8 cellular contexts compared by ENCODE assay signal in the genomic region with DNA sequence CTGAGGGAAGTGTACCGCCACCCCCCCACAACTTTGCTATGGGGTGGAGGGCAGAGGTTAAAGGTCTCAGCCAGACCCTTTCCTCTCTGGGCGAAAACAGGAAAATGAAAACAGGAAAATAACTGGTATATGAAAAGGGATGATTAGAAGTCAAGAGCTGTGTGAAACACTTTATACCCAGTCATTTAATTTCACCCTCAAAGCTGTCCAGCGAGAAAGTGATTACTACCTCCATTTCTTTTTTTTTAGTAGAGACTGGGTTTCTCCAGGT. TPM values are rescaled to one million over a fixed set of nuclear protein-coding genes. Genes with fewer than 3 reads are reported as not detected.
DNase-seq lines count a peak whose midpoint lies in the region; ATAC-seq lines count a peak whose summit lies in the region.

No MANE protein-coding gene starts in this region.

- no peak for DNase-seq in activated T-cell treated with anti-CD3 and anti-CD28 coated beads, Interleukin-2, amount 50 U/mL, for 4 hours
- no peak for DNase-seq in activated T-cell treated with anti-CD3 and anti-CD28 coated beads, Interleukin-2, amount 50 U/mL, for 1 hour
- DNase-seq in activated T-helper 2 cell treated with anti-CD3 and anti-CD28 coated beads, Interferon-gamma antibody, Interleukin-2, Interleukin-4, amounts not matched to agents 10 μg/mL and 5 μg/mL and 100 μg/mL, durations not matched to agents 14 hours and 24 hours and 36 hours (ENCODE audit: low spot score) = no peak
- no peak for DNase-seq in memory B cell (ENCODE audit: low spot score in 2 of 2)

- intact Hi-C loops in activated T-helper 2 cell treated with anti-CD3 and anti-CD28 coated beads, Interferon-gamma antibody, Interleukin-2, Interleukin-4, amounts not matched to agents 10 μg/mL and 5 μg/mL and 100 μg/mL, durations not matched to agents 14 hours and 24 hours and 36 hours (cut with micrococcal nuclease) = no loop called here

- H3K4me1 Mint-ChIP-seq in activated T-cell treated with anti-CD3 and anti-CD28 coated beads, Interleukin-2, amount 50 U/mL, for 4 hours (ENCODE audit: low read depth) = peaks cover 31% of the 10 kb centered on the region
- peaks cover 20% of the 10 kb centered on the region for H3K4me1 Mint-ChIP-seq in activated T-helper 2 cell treated with anti-CD3 and anti-CD28 coated beads, Interferon-gamma antibody, Interleukin-2, Interleukin-4, amounts not matched to agents 10 μg/mL and 5 μg/mL and 100 μg/mL, durations not matched to agents 14 hours and 24 hours and 36 hours (ENCODE audit: low read depth)
- peaks cover 16% of the 10 kb centered on the region for H3K4me1 Mint-ChIP-seq in memory B cell

- H3K36me3 Mint-ChIP-seq in activated T-cell treated with anti-CD3 and anti-CD28 coated beads, Interleukin-2, amount 50 U/mL, for 4 hours (ENCODE audit: insufficient read depth) = peaks cover 10% of the 10 kb centered on the region
- peaks cover 37% of the 10 kb centered on the region for H3K36me3 Mint-ChIP-seq in activated T-helper 2 cell treated with anti-CD3 and anti-CD28 coated beads, Interferon-gamma antibody, Interleukin-2, Interleukin-4, amounts not matched to agents 10 μg/mL and 5 μg/mL and 100 μg/mL, durations not matched to agents 14 hours and 24 hours and 36 hours (ENCODE audit: low read depth)
- peaks cover 10% of the 10 kb centered on the region for H3K36me3 Mint-ChIP-seq in memory B cell

- no peaks in the 10 kb centered on the region for H3K27me3 Mint-ChIP-seq in activated T-cell treated with anti-CD3 and anti-CD28 coated beads, Interleukin-2, amount 50 U/mL, for 4 hours (ENCODE audit: low read depth)
- no peaks in the 10 kb centered on the region for H3K27me3 Mint-ChIP-seq in activated T-helper 2 cell treated with anti-CD3 and anti-CD28 coated beads, Interferon-gamma antibody, Interleukin-2, Interleukin-4, amounts not matched to agents 10 μg/mL and 5 μg/mL and 100 μg/mL, durations not matched to agents 14 hours and 24 hours and 36 hours (ENCODE audit: low read depth)
- H3K27me3 Mint-ChIP-seq in memory B cell = no peaks in the 10 kb centered on the region

- H3K9me3 Mint-ChIP-seq in activated T-cell treated with anti-CD3 and anti-CD28 coated beads, Interleukin-2, amount 50 U/mL, for 4 hours = no peaks in the 10 kb centered on the region
- no peaks in the 10 kb centered on the region for H3K9me3 Mint-ChIP-seq in activated T-helper 2 cell treated with anti-CD3 and anti-CD28 coated beads, Interferon-gamma antibody, Interleukin-2, Interleukin-4, amounts not matched to agents 10 μg/mL and 5 μg/mL and 100 μg/mL, durations not matched to agents 14 hours and 24 hours and 36 hours
- H3K9me3 Mint-ChIP-seq in memory B cell = no peaks in the 10 kb centered on the region

- H3K4me3 Mint-ChIP-seq in activated T-cell treated with anti-CD3 and anti-CD28 coated beads, Interleukin-2, amount 50 U/mL, for 4 hours = peak overlapping the region; percentile 49
- peak overlapping the region; percentile 48 for H3K4me3 Mint-ChIP-seq in activated T-helper 2 cell treated with anti-CD3 and anti-CD28 coated beads, Interferon-gamma antibody, Interleukin-2, Interleukin-4, amounts not matched to agents 10 μg/mL and 5 μg/mL and 100 μg/mL, durations not matched to agents 14 hours and 24 hours and 36 hours (ENCODE audit: low read depth)
- H3K4me3 Mint-ChIP-seq in memory B cell = peak overlapping the region; percentile 91

- peak overlapping the region; percentile 58 for H3K27ac ChIP-seq in temporal lobe (ENCODE audit: low read depth, low read length)

- no peak for ATAC-seq in activated T-cell treated with anti-CD3 and anti-CD28 coated beads, Interleukin-2, amount 50 U/mL, for 4 hours
- no peak for ATAC-seq in memory B cell (ENCODE audit: low read depth)
- no peak for ATAC-seq in GM21360 (IDR thresholded peaks at IDR 0.05; ENCODE audit: unreplicated experiment)
- no peak for ATAC-seq in HG02970 (IDR thresholded peaks at IDR 0.05; ENCODE audit: low FRiP score, unreplicated experiment)
- ATAC-seq in GM19397 (IDR thresholded peaks at IDR 0.05; ENCODE audit: unreplicated experiment) = no peak

- H3K27ac Mint-ChIP-seq in activated T-helper 2 cell treated with anti-CD3 and anti-CD28 coated beads, Interferon-gamma antibody, Interleukin-2, Interleukin-4, amounts not matched to agents 10 μg/mL and 5 μg/mL and 100 μg/mL, durations not matched to agents 14 hours and 24 hours and 36 hours = peak overlapping the region; percentile 52
- H3K27ac Mint-ChIP-seq in memory B cell = peak overlapping the region; percentile 85

RNA-seq across cellular contexts. Expression of a gene that starts 0.6 kb away (rescaled TPM):
- total RNA-seq in activated T-cell treated with anti-CD3 and anti-CD28 coated beads, Interleukin-2, amount 50 U/mL, for 4 hours = 10 to 100 TPM; 17.0 to 33.7 (median 26.2) TPM
- total RNA-seq in activated T-helper 2 cell treated with anti-CD3 and anti-CD28 coated beads, Interferon-gamma antibody, Interleukin-2, Interleukin-4, amounts not matched to agents 10 μg/mL and 5 μg/mL and 100 μg/mL, durations not matched to agents 14 hours and 24 hours and 36 hours = 23.0 and 25.3 TPM in 2 replicates
- 1.5 TPM for total RNA-seq in temporal lobe

RNA-seq across cellular contexts. Expression of a gene that starts 21.9 kb away (rescaled TPM):
- 10 to 100 TPM; 29.3 to 36.8 (median 33.7) TPM for total RNA-seq in activated T-cell treated with anti-CD3 and anti-CD28 coated beads, Interleukin-2, amount 50 U/mL, for 4 hours
- 64.6 and 65.5 TPM in 2 replicates for total RNA-seq in activated T-helper 2 cell treated with anti-CD3 and anti-CD28 coated beads, Interferon-gamma antibody, Interleukin-2, Interleukin-4, amounts not matched to agents 10 μg/mL and 5 μg/mL and 100 μg/mL, durations not matched to agents 14 hours and 24 hours and 36 hours
- 17.0 TPM for total RNA-seq in temporal lobe

RNA-seq across cellular contexts. Expression of a gene that starts 27.9 kb away (rescaled TPM):
- 1 to 10 TPM; 1.6 to 3.0 (median 2.0) TPM for total RNA-seq in activated T-cell treated with anti-CD3 and anti-CD28 coated beads, Interleukin-2, amount 50 U/mL, for 4 hours
- total RNA-seq in activated T-helper 2 cell treated with anti-CD3 and anti-CD28 coated beads, Interferon-gamma antibody, Interleukin-2, Interleukin-4, amounts not matched to agents 10 μg/mL and 5 μg/mL and 100 μg/mL, durations not matched to agents 14 hours and 24 hours and 36 hours = 1.7 and 2.1 TPM in 2 replicates
- total RNA-seq in temporal lobe = 0.49 TPM

RNA-seq across cellular contexts. Expression of a gene that starts 39.7 kb away (rescaled TPM):
- total RNA-seq in activated T-cell treated with anti-CD3 and anti-CD28 coated beads, Interleukin-2, amount 50 U/mL, for 4 hours = 1 to 10 TPM; 1.5 to 3.1 (median 2.2) TPM
- 2.5 and 3.0 TPM in 2 replicates for total RNA-seq in activated T-helper 2 cell treated with anti-CD3 and anti-CD28 coated beads, Interferon-gamma antibody, Interleukin-2, Interleukin-4, amounts not matched to agents 10 μg/mL and 5 μg/mL and 100 μg/mL, durations not matched to agents 14 hours and 24 hours and 36 hours
- total RNA-seq in temporal lobe = 0.49 TPM
